10 cellular contexts compared by ENCODE assay signal in genomic region chr2:55109219-55109891, GRCh38. TPM values are rescaled to one million over a fixed set of nuclear protein-coding genes. Genes with fewer than 3 reads are reported as not detected.
A peak's percentile ranks its signal among the peaks of the same experiment; 100 is the strongest.
DNase-seq lines count a peak whose midpoint lies in the region; ATAC-seq and TF ChIP-seq lines count a peak whose summit lies in the region.
"Had no signal": no experiment of that assay in that cellular context is flagged by ENCODE, and none has a peak within 500 bp of the region (broad histone marks: within the 10 kb centered on the region; RNA-seq: fewer than 3 reads in every experiment).

No MANE protein-coding gene starts in this region.

- no peaks in the 10 kb centered on the region for H3K27me3 ChIP-seq in ACC112 (ENCODE audit: insufficient read depth, low read length)

- intact Hi-C loops in sciatic nerve (cut with DNase I), result no loop called here

- H2AFZ ChIP-seq in ACC112 (ENCODE audit: low read length, unreplicated experiment), result no peak overlapping the region

- peak; percentile 95 for DNase-seq in LHCN-M2 (ENCODE audit: low read depth)
- peak; percentile 6 for DNase-seq in inferior parietal cortex (ENCODE audit: extremely low spot score)
- no peak for DNase-seq in COLO829 (ENCODE audit: low spot score)
- DNase-seq in activated CD8-positive, alpha-beta memory T cell treated with anti-CD3 and anti-CD28 coated beads, Interleukin-2, amount 50 U/mL, for 4 hours, result no peak
- DNase-seq in sciatic nerve (ENCODE audit: low spot score), result no peak
- DNase-seq in kidney glomerular epithelial cell (lab: John Stamatoyannopoulos, UW), result no peak
- DNase-seq: CD8-positive, alpha-beta T cell; T-helper 9 cell had no signal

- no peak overlapping the region for H3K4me3 ChIP-seq in ACC112 (ENCODE audit: low read depth, low read length)

- ATAC-seq in sciatic nerve, result no peak
- ATAC-seq: CD8-positive, alpha-beta T cell had no signal

- no peak for TF ChIP-seq CTCF in VCaP (conservative IDR thresholded peaks at IDR 0.05)

- no peaks in the 10 kb centered on the region for H3K36me3 ChIP-seq in ACC112 (ENCODE audit: insufficient read depth, low read length)

- H3K4me1 ChIP-seq in ACC112 (ENCODE audit: control insufficient read depth, insufficient read depth, low read length, unreplicated experiment), result peaks cover 86% of the 10 kb centered on the region

- H3K27ac ChIP-seq in ACC112 (ENCODE audit: low read depth, low read length), result peak overlapping the region; percentile 70
- H3K27ac ChIP-seq in VCaP, result peak overlapping the region; percentile 49

- no peaks in the 10 kb centered on the region for H3K79me2 ChIP-seq in ACC112 (ENCODE audit: control insufficient read depth, insufficient read depth, low read length, unreplicated experiment)

RNA-seq across cellular contexts. Expression of gene RTN4, which starts 59.1 kb away (rescaled TPM):
- 547 and 585 TPM in 2 replicates for total RNA-seq in LHCN-M2 (2014; rRNA removed)
- 869 TPM for polyA plus RNA-seq in LHCN-M2 (2012)
- 254 TPM for total RNA-seq in sciatic nerve

Comparison
In these comparisons a context has a peak if more than half of its experiments do, and no peak if none do; other contexts are left out.
1. DNase-seq: peak in LHCN-M2 (single experiment) and inferior parietal cortex (single experiment); none in COLO829 (single experiment), activated CD8-positive, alpha-beta memory T cell treated with anti-CD3 and anti-CD28 coated beads, Interleukin-2, amount 50 U/mL, for 4 hours (single experiment), sciatic nerve (single experiment) and kidney glomerular epithelial cell (single experiment).